ENCODE assay signal across 17 cellular contexts in genomic region chr11:68045900-68046299, GRCh38. TPM values are rescaled to one million over a fixed set of nuclear protein-coding genes. Genes with fewer than 3 reads are reported as not detected.
DNase-seq lines count a peak whose midpoint lies in the region; ATAC-seq and TF ChIP-seq lines count a peak whose summit lies in the region.
"Had no signal": no experiment of that assay in that cellular context is flagged by ENCODE, and none has a peak within 500 bp of the region (broad histone marks: within the 10 kb centered on the region; RNA-seq: fewer than 3 reads in every experiment).

No MANE protein-coding gene starts in this region.

- H3K27ac ChIP-seq in body of pancreas = peak overlapping the region; percentile 45 to 79 (median 72)
- H3K27ac ChIP-seq in spleen = no peak overlapping the region
- H3K27ac ChIP-seq in SJCRH30 = no peak overlapping the region

- intact Hi-C loops in body of pancreas (cut with DNase I) = no loop called here
- intact Hi-C loops in spleen (cut with DNase I; ENCODE audit: low total_unique reads) = no loop called here

- peak; percentile 61 for DNase-seq in activated effector memory CD4-positive, alpha-beta T cell treated with anti-CD3 and anti-CD28 coated beads, Interleukin-2, amount 50 U/mL, for 16 hours
- no peak for DNase-seq in activated effector memory CD4-positive, alpha-beta T cell treated with Interleukin-2 at 50 U/mL for 16 hours
- DNase-seq in GM13977 (ENCODE audit: low spot score) = peak; percentile 17
- peak in 2 of 4 donors; percentile 27 to 29 for DNase-seq in body of pancreas
- DNase-seq in spleen = peak; percentile 63
- no peak for DNase-seq in SJCRH30
- DNase-seq in AG08395 (ENCODE audit: low spot score) = no peak
- DNase-seq: 8988T, EL, Karpas-422, MV-4-11, NCI-H1694, NCI-H2081 treated with DMSO at 0.1 percent for 48 hours, NCI-H748 treated with DMSO at 0.1 percent for 48 hours, SIG-M5 had no signal

- H3K27me3 ChIP-seq in body of pancreas = no peaks in the 10 kb centered on the region
- no peaks in the 10 kb centered on the region for H3K27me3 ChIP-seq in spleen (replicated peaks in 1 of 7)
- no peaks in the 10 kb centered on the region for H3K27me3 ChIP-seq in SJCRH30

- TF ChIP-seq CTCF in GM13977 (IDR thresholded peaks at IDR 0.05; ENCODE audit: extremely low read depth, insufficient read depth, missing control alignments) = no peak
- TF ChIP-seq CTCF in body of pancreas (IDR thresholded peaks at IDR 0.05) = no peak
- no peak for TF ChIP-seq CTCF in spleen (IDR thresholded peaks at IDR 0.05 in 8 of 11, conservative IDR thresholded peaks at IDR 0.05 in 3 of 11)

- H3K9me3 ChIP-seq in body of pancreas = no peaks in the 10 kb centered on the region
- H3K9me3 ChIP-seq in spleen = no peaks in the 10 kb centered on the region
- no peaks in the 10 kb centered on the region for H3K9me3 ChIP-seq in SJCRH30 (replicated peaks)

- TF ChIP-seq POLR2A in body of pancreas (IDR thresholded peaks at IDR 0.05) (no peak), spleen (IDR thresholded peaks at IDR 0.05) (no peak)

- 51 to 69% methylated on average over 7 to 9 of the region's 9 CpGs for WGBS in body of pancreas, 2 donors
- 89 to 96% (median 94%) methylated on average over 5 to 9 of the region's 9 CpGs for WGBS in spleen, 5 donors

- H3K4me1 ChIP-seq in body of pancreas (peaks cover 73% of the 10 kb centered on the region), spleen (peaks cover 5 to 26% (median 15%) of the 10 kb centered on the region in 6 donors), SJCRH30 (peaks cover 7% of the 10 kb centered on the region; the same call in 1 of the 2 replicates)

- ATAC-seq in body of pancreas = no peak
- no peak for ATAC-seq in GM18858 (IDR thresholded peaks at IDR 0.05; ENCODE audit: unreplicated experiment)
- ATAC-seq: SK-N-SH treated with all-trans-retinoic acid at 6 μM for 48 hours had no signal

- H3K4me3 ChIP-seq in body of pancreas (no peak overlapping the region), spleen (no peak overlapping the region), SJCRH30 (no peak overlapping the region)

- H3K36me3 ChIP-seq in body of pancreas (replicated peaks in 1 of 2; ENCODE audit: insufficient read depth in 1 of 2, low read depth in 2 of 2) (peaks cover 7 to 20% of the 10 kb centered on the region in 2 donors), spleen (peaks cover 2 to 100% (median 95%) of the 10 kb centered on the region in 6 donors), SJCRH30 (no peaks in the 10 kb centered on the region)

- in situ Hi-C loops in GM13977 (cut with MboI; ENCODE audit: low pct_unique_long_range_greater_than_20kb, low sequenced_read_pairs, unreplicated experiment) = no loop called here

RNA-seq across cellular contexts. Expression of gene TCIRG1, which starts 7.1 kb away (rescaled TPM):
- total RNA-seq in body of pancreas (100 to 1,000 TPM; 488 to 798 TPM), spleen (100 to 1,000 TPM; 286 to 540 (median 360) TPM)
- 100 to 1,000 TPM; 199 to 707 (median 698) TPM for polyA plus RNA-seq in spleen
- 2.7 and 6.1 TPM in 2 replicates for total RNA-seq in SJCRH30 (2014; rRNA removed; shearing (Covaris generic))

RNA-seq across cellular contexts. Expression of gene NDUFS8, which starts 15.4 kb away (rescaled TPM):
- total RNA-seq in body of pancreas (100 to 1,000 TPM; 108 to 109 TPM), spleen (100 to 1,000 TPM in 2 of 7 donors, 10 to 100 TPM in 5; 75.4 to 125 (median 91.5) TPM)
- polyA plus RNA-seq in spleen = 100 to 1,000 TPM in 2 of 3 donors, 10 to 100 TPM in 1; 94.8 to 132 (median 105) TPM
- total RNA-seq in SJCRH30 (2014; rRNA removed; shearing (Covaris generic)) = 77.7 and 103 TPM in 2 replicates

RNA-seq across cellular contexts. Expression of gene ALDH3B1, which starts 35.8 kb away (rescaled TPM):
- total RNA-seq in body of pancreas (10 to 100 TPM; 15.2 to 18.4 TPM), spleen (10 to 100 TPM; 24.8 to 46.8 (median 37.8) TPM)
- polyA plus RNA-seq in spleen = 10 to 100 TPM in 1 of 3 donors, 1 to 10 TPM in 2; 7.8 to 16.4 (median 7.9) TPM
- total RNA-seq in SJCRH30 (2014; rRNA removed; shearing (Covaris generic)) = 0.51 and 0.53 TPM in 2 replicates

RNA-seq across cellular contexts. Expression of gene UNC93B1, which starts 42.0 kb away (rescaled TPM):
- total RNA-seq in body of pancreas (10 to 100 TPM; 33.9 to 40.5 TPM), spleen (100 to 1,000 TPM; 110 to 151 (median 128) TPM)
- polyA plus RNA-seq in spleen = 100 to 1,000 TPM; 112 to 192 (median 162) TPM
- total RNA-seq in SJCRH30 (2014; rRNA removed; shearing (Covaris generic)) = not detected in 2 replicates

Comparison
In these comparisons a context has a peak if more than half of its experiments do, and no peak if none do; other contexts are left out.
1. DNase-seq: peak in activated effector memory CD4-positive, alpha-beta T cell treated with anti-CD3 and anti-CD28 coated beads, Interleukin-2, amount 50 U/mL, for 16 hours (single experiment), GM13977 (single experiment) and spleen (single experiment); none in activated effector memory CD4-positive, alpha-beta T cell treated with Interleukin-2 at 50 U/mL for 16 hours (single experiment), SJCRH30 (0 of 2) and AG08395 (single experiment).
2. H3K27ac ChIP-seq: peak in body of pancreas (4 of 4); none in spleen (0 of 8) and SJCRH30 (single experiment).
3. RNA of gene TCIRG1, which starts 7.1 kb away (total RNA-seq): 488 to 798 TPM in body of pancreas and 286 to 540 TPM in spleen; 2.7 to 6.1 TPM in SJCRH30; every median in the first group is over 10 times any median in the second.
4. RNA of gene ALDH3B1, which starts 35.8 kb away (total RNA-seq): 24.8 to 46.8 TPM in spleen and 15.2 to 18.4 TPM in body of pancreas; 0.51 to 0.53 TPM in SJCRH30; every median in the first group is over 10 times any median in the second.